In genomic region chr5:37738057-37738691, GRCh38 we compare ENCODE assay signal across 8 cellular contexts.
DNase-seq lines count a peak whose midpoint lies in the region; ATAC-seq, FAIRE-seq and TF ChIP-seq lines count a peak whose summit lies in the region.

No MANE protein-coding gene starts in this region.

- TF ChIP-seq CTCF in psoas muscle (IDR thresholded peaks at IDR 0.05) (no peak), D721Med (IDR thresholded peaks at IDR 0.05; ENCODE audit: insufficient read depth, missing control alignments) (no peak)

- peaks cover 9% of the 10 kb centered on the region for H3K36me3 Mint-ChIP-seq in central memory CD8-positive, alpha-beta T cell (ENCODE audit: insufficient read depth)

- intact Hi-C loops in psoas muscle (cut with DNase I) = loop anchor here in 1 of 2 donors (5.0 kb wide), 1 partner anchor 74 kb away; no protein-coding TSS in a partner anchor

- peak; percentile 47 for DNase-seq in AG08396 (ENCODE audit: low spot score)
- DNase-seq in NCI-H460 (ENCODE audit: extremely low read depth, low read depth) = peak; percentile 26
- DNase-seq in central memory CD8-positive, alpha-beta T cell (ENCODE audit: low spot score in 2 of 2) = peak in 1 of 2 donors; percentile 18
- no peak for DNase-seq in psoas muscle
- DNase-seq in D721Med (ENCODE audit: insufficient read length, low spot score) = no peak
- no peak for DNase-seq in mesenteric fat pad (ENCODE audit: low spot score)

- no peak for FAIRE-seq in D721Med (lab: Jason Lieb, UNC)

- H3K4me1 Mint-ChIP-seq in central memory CD8-positive, alpha-beta T cell = peaks cover 25% of the 10 kb centered on the region

- peak; percentile 89 for ATAC-seq in GM18861 (IDR thresholded peaks at IDR 0.05; ENCODE audit: unreplicated experiment)
- ATAC-seq in HG03060 (IDR thresholded peaks at IDR 0.05; ENCODE audit: low read depth, unreplicated experiment) = peak; percentile 92
- ATAC-seq in central memory CD8-positive, alpha-beta T cell (replicated peaks; ENCODE audit: extremely low read depth, poor library complexity, severe bottlenecking) = peak; percentile 71
- peak; percentile 48 to 63 (median 58) for ATAC-seq in psoas muscle

- H3K4me3 Mint-ChIP-seq in central memory CD8-positive, alpha-beta T cell = no peak overlapping the region

- no peaks in the 10 kb centered on the region for H3K27me3 ChIP-seq in psoas muscle (ENCODE audit: insufficient read depth in 3 of 3, low read length in 2 of 3)

- no peaks in the 10 kb centered on the region for H3K36me3 ChIP-seq in psoas muscle (ENCODE audit: insufficient read depth in 1 of 2, low read depth in 1 of 2)

- H3K4me3 ChIP-seq in psoas muscle = peak overlapping the region; percentile 37

- H3K27ac ChIP-seq in psoas muscle = peak overlapping the region; percentile 86

- no peak overlapping the region for H3K27ac Mint-ChIP-seq in central memory CD8-positive, alpha-beta T cell (ENCODE audit: low read depth)

- H3K9me3 ChIP-seq in psoas muscle = no peaks in the 10 kb centered on the region

- no peaks in the 10 kb centered on the region for H3K27me3 Mint-ChIP-seq in central memory CD8-positive, alpha-beta T cell

- H3K4me1 ChIP-seq in psoas muscle = peaks cover 49% of the 10 kb centered on the region

- H3K9me3 Mint-ChIP-seq in central memory CD8-positive, alpha-beta T cell = no peaks in the 10 kb centered on the region

- WGBS in psoas muscle, 3 donors = 37 to 66% (median 39%) methylated on average over 4 of the region's 4 CpGs

Comparison
In these comparisons a context has a peak if more than half of its experiments do, and no peak if none do; other contexts are left out.
1. DNase-seq: peak in AG08396 (single experiment) and NCI-H460 (single experiment); none in psoas muscle (0 of 2), D721Med (single experiment) and mesenteric fat pad (single experiment).
2. Peak in every context shown above with its lines, with median percentiles within 50 percentile points of each other: ATAC-seq.